ENCODE assay signal across 8 cellular contexts in the genomic region with DNA sequence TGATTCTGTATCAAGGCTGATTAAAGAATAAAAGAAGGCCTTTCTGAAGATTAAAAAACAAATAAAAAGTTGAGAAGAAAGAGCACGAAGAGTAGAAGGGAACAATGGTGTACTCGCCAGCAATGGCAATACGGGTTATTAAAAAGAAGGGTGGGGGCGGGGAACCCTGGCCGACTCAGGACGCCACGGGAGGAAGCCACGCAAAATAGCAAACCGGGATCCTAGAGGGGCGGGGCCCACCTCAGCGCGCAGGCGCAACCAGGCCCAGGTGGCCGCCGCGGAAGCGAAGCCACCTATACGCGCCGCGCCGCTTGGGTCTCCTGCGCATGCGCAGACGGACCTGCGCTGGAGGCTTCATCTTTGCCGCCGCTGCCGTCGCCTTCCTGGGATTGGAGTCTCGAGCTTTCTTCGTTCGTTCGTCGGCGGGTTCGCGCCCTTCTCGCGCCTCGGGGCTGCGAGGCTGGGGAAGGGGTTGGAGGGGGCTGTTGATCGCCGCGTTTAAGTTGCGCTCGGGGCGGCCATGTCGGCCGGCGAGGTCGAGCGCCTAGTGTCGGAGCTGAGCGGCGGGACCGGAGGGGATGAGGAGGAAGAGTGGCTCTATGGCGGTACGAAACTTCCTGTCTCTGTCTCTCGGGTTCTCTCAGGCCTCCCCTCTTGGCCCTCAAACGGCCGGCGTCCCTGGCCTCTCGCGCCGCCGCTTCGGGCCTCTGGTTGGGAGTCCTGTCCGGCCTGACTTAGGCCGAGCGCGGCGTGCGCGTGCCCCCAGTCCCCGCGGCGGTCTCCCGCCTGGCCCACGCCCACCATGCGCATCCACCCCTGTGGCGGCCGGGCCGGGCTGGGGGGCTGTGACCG. TPM values are rescaled to one million over a fixed set of nuclear protein-coding genes. Genes with fewer than 3 reads are reported as not detected.
A peak's percentile ranks its signal among the peaks of the same experiment; 100 is the strongest.
DNase-seq lines count a peak whose midpoint lies in the region; ATAC-seq and TF ChIP-seq lines count a peak whose summit lies in the region.

A gene with protein sequence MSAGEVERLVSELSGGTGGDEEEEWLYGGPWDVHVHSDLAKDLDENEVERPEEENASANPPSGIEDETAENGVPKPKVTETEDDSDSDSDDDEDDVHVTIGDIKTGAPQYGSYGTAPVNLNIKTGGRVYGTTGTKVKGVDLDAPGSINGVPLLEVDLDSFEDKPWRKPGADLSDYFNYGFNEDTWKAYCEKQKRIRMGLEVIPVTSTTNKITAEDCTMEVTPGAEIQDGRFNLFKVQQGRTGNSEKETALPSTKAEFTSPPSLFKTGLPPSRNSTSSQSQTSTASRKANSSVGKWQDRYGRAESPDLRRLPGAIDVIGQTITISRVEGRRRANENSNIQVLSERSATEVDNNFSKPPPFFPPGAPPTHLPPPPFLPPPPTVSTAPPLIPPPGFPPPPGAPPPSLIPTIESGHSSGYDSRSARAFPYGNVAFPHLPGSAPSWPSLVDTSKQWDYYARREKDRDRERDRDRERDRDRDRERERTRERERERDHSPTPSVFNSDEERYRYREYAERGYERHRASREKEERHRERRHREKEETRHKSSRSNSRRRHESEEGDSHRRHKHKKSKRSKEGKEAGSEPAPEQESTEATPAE (plus strand): TSS at position 323 of the 852 bp plus-strand sequence. CDS start 198 bp downstream, at position 521.

- peak; percentile 89 for ATAC-seq in HG02571 (IDR thresholded peaks at IDR 0.05; ENCODE audit: unreplicated experiment)
- ATAC-seq in omental fat pad (ENCODE audit: low FRiP score) = peak; percentile 99

- peaks cover 4% of the 10 kb centered on the region for H3K27me3 Mint-ChIP-seq in activated naive CD8-positive, alpha-beta T cell

- WGBS in testis, 2 donors = 0% methylated on average over 41 to 85 of the region's 85 CpGs

- peak within 1 kb of the TSS; percentile 98 for H3K4me3 Mint-ChIP-seq in activated naive CD8-positive, alpha-beta T cell

- no peaks in the 10 kb centered on the region for H3K36me3 ChIP-seq in GM06990 (ENCODE audit: control insufficient read depth, insufficient read depth, low read length)
- H3K36me3 ChIP-seq in testis (ENCODE audit: low read depth, missing control alignments) = no peaks in the 10 kb centered on the region

- intact Hi-C loops in testis (cut with DNase I; ENCODE audit: low total_unique reads) = no loop called here

- TF ChIP-seq POLR2A in testis (IDR thresholded peaks at IDR 0.05) = peak; percentile 33

- peaks cover 8% of the 10 kb centered on the region for H3K36me3 Mint-ChIP-seq in activated naive CD8-positive, alpha-beta T cell

- H3K27ac ChIP-seq in testis = peak within 1 kb of the TSS; percentile 90 to 93

- no peaks in the 10 kb centered on the region for H3K9me3 ChIP-seq in testis

- DNase-seq in GM06990 (ENCODE audit: extremely low read depth, insufficient read length) (peak; percentile 97), NCI-H1048 (lab: John Stamatoyannopoulos, UW) (peak; percentile 62), SKM-1 (lab: John Stamatoyannopoulos, UW; ENCODE audit: unreplicated experiment) (peak; percentile 58), glomerular visceral epithelial cell (ENCODE audit: extremely low spot score) (peak; percentile 97), omental fat pad (ENCODE audit: low spot score) (peak; percentile 93), testis (peak; percentile 96)

- H3K4me1 Mint-ChIP-seq in activated naive CD8-positive, alpha-beta T cell (ENCODE audit: low read depth) = peaks cover 37% of the 10 kb centered on the region

- peaks cover 15% of the 10 kb centered on the region for H3K4me1 ChIP-seq in testis

- H3K27me3 ChIP-seq in GM06990 (replicated peaks; ENCODE audit: control insufficient read depth, insufficient read depth, low read length) (no peaks in the 10 kb centered on the region), testis (no peaks in the 10 kb centered on the region)

- no peaks in the 10 kb centered on the region for H3K9me3 Mint-ChIP-seq in activated naive CD8-positive, alpha-beta T cell (ENCODE audit: low read depth)

- H3K4me3 ChIP-seq in GM06990 (replicated peaks; ENCODE audit: low read depth, low read length) (peak within 1 kb of the TSS; percentile 87), testis (peak within 1 kb of the TSS; percentile 88 to 98)

- TF ChIP-seq CTCF in GM06990 (IDR thresholded peaks at IDR 0.05; ENCODE audit: insufficient read depth, low read length, poor library complexity, severe bottlenecking) (no peak), omental fat pad (IDR thresholded peaks at IDR 0.05) (no peak), testis (IDR thresholded peaks at IDR 0.05) (no peak)

- H3K27ac Mint-ChIP-seq in activated naive CD8-positive, alpha-beta T cell = peak within 1 kb of the TSS; percentile 98

RNA-seq across cellular contexts. Expression of the gene that starts here (rescaled TPM):
- total RNA-seq in omental fat pad (10 to 100 TPM; 31.6 to 51.4 (median 38.7) TPM), testis (10 to 100 TPM; 87.9 to 91.3 TPM)
- 110 TPM for polyA plus RNA-seq in testis (ENCODE audit: insufficient read depth, low read depth, low replicate concordance)

Comparison
In these comparisons a context has a peak if more than half of its experiments do, and no peak if none do; other contexts are left out.
1. Peak in every context shown above with its lines: DNase-seq, ATAC-seq, H3K4me3 ChIP-seq and H3K27ac ChIP-seq.